8 cellular contexts compared by ENCODE assay signal in the genomic region with DNA sequence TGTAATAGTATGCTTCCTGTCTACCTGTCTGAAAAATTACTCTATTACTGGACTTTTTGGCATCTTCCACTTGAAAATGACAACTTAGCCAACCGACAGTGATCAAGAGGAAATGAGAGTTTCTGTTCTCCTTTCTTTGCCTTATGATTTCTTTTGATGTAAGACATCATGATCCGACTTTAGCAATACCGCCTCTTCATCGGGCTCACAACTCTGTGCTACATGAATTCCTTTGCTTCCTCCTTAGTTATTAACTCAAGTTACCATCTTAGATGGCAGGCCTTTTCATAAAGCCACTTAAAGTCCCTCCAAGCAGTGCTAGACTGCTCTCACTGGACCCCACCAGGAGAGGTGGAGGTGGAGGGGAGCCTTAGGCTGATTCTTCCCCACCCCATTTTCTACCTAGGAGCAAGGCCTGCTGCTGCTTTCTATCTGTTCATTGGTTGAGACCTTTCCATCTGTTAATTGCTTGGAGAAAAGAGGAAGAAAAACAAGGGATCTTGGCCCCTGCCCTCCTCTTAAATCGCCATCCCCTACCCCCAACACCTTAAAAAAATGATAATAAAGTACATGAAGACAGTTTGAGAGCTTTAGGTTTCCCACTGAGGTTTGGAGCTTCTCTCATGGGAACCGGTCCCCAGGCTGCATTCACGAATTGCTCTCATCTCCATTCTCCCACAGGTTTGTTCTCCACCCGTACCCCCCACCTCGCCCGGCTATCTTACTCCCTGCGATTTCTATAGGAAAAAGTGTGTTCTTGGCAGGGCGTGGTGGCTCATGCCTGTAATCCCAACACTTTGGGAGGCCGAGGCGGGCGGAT. TPM values are rescaled to one million over a fixed set of nuclear protein-coding genes. Genes with fewer than 3 reads are reported as not detected.
DNase-seq lines count a peak whose midpoint lies in the region; ATAC-seq and TF ChIP-seq lines count a peak whose summit lies in the region.

No MANE protein-coding gene starts in this region.

- WGBS in heart right ventricle, 2 donors, result 92 to 93% methylated on average over 15 of the region's 15 CpGs

- intact Hi-C loops in heart right ventricle (cut with DNase I), result no loop called here
- intact Hi-C loops in cardiac septum (cut with DNase I), result no loop called here

- TF ChIP-seq CTCF in heart right ventricle (IDR thresholded peaks at IDR 0.05), result no peak

- no peaks in the 10 kb centered on the region for H3K27me3 ChIP-seq in heart right ventricle

- no peak overlapping the region for H3K4me3 ChIP-seq in heart right ventricle

- peak overlapping the region; percentile 72 for H3K4me3 Mint-ChIP-seq in activated naive CD8-positive, alpha-beta T cell
- H3K4me3 Mint-ChIP-seq in stimulated activated effector memory CD8-positive, alpha-beta T cell treated with anti-CD3 and anti-CD28 coated beads, Interleukin-12 subunit alpha, Interleukin-12 subunit beta, amount 100 ng/mL, for 72 hours, result peak overlapping the region; percentile 34

- peaks cover 70% of the 10 kb centered on the region for H3K4me1 Mint-ChIP-seq in activated naive CD8-positive, alpha-beta T cell (ENCODE audit: low read depth)
- peaks cover 44% of the 10 kb centered on the region for H3K4me1 Mint-ChIP-seq in stimulated activated effector memory CD8-positive, alpha-beta T cell treated with anti-CD3 and anti-CD28 coated beads, Interleukin-12 subunit alpha, Interleukin-12 subunit beta, amount 100 ng/mL, for 72 hours

- in situ Hi-C loops in ACHN (cut with HindIII; ENCODE audit: low pct_ligation_motif_present, low pct_unique_long_range_greater_than_20kb, low sequenced_read_pairs), result no loop called here

- H3K27me3 Mint-ChIP-seq in activated naive CD8-positive, alpha-beta T cell, result no peaks in the 10 kb centered on the region

- no peaks in the 10 kb centered on the region for H3K9me3 ChIP-seq in heart right ventricle

- H3K36me3 ChIP-seq in heart right ventricle, result no peaks in the 10 kb centered on the region

- peak overlapping the region; percentile 91 for H3K27ac Mint-ChIP-seq in activated naive CD8-positive, alpha-beta T cell
- H3K27ac Mint-ChIP-seq in stimulated activated effector memory CD8-positive, alpha-beta T cell treated with anti-CD3 and anti-CD28 coated beads, Interleukin-12 subunit alpha, Interleukin-12 subunit beta, amount 100 ng/mL, for 72 hours, result peak overlapping the region; percentile 72

- H3K9me3 Mint-ChIP-seq in activated naive CD8-positive, alpha-beta T cell (ENCODE audit: low read depth), result peaks cover 2% of the 10 kb centered on the region
- H3K9me3 Mint-ChIP-seq in stimulated activated effector memory CD8-positive, alpha-beta T cell treated with anti-CD3 and anti-CD28 coated beads, Interleukin-12 subunit alpha, Interleukin-12 subunit beta, amount 100 ng/mL, for 72 hours, result no peaks in the 10 kb centered on the region

- H3K4me1 ChIP-seq in heart right ventricle, result peaks cover 0 to 48% (median 28%) of the 10 kb centered on the region in 9 donors

- ATAC-seq in heart right ventricle (peak in 6 of 8 donors; percentile 12 to 45 (median 37)), HG03139 (IDR thresholded peaks at IDR 0.05; ENCODE audit: unreplicated experiment) (peak; percentile 59)
- ATAC-seq in stimulated activated effector memory CD8-positive, alpha-beta T cell treated with anti-CD3 and anti-CD28 coated beads, Interleukin-12 subunit alpha, Interleukin-12 subunit beta, amount 100 ng/mL, for 72 hours, result no peak

- peaks cover 2% of the 10 kb centered on the region for H3K36me3 Mint-ChIP-seq in activated naive CD8-positive, alpha-beta T cell
- no peaks in the 10 kb centered on the region for H3K36me3 Mint-ChIP-seq in stimulated activated effector memory CD8-positive, alpha-beta T cell treated with anti-CD3 and anti-CD28 coated beads, Interleukin-12 subunit alpha, Interleukin-12 subunit beta, amount 100 ng/mL, for 72 hours

- no peak for DNase-seq in heart right ventricle
- no peak for DNase-seq in cardiac septum (ENCODE audit: low spot score)
- no peak for DNase-seq in stimulated activated effector memory CD8-positive, alpha-beta T cell treated with anti-CD3 and anti-CD28 coated beads, Interleukin-12 subunit alpha, Interleukin-12 subunit beta, amount 100 ng/mL, for 72 hours (ENCODE audit: low spot score in 2 of 2)
- no peak for DNase-seq in NCI-H1417 treated with DMSO at 0.1 percent for 48 hours (lab: John Stamatoyannopoulos, UW)
- DNase-seq in midbrain (lab: John Stamatoyannopoulos, UW), result no peak
- DNase-seq in ACHN, result no peak

- peak overlapping the region in 3 of 10 donors; percentile 35 to 84 (median 52) for H3K27ac ChIP-seq in heart right ventricle

RNA-seq across cellular contexts. Expression of gene MCM3, which starts 21.6 kb away (rescaled TPM):
- total RNA-seq in heart right ventricle (10 to 100 TPM; 18.0 to 28.5 (median 25.9) TPM), cardiac septum (21.0 TPM)
- 10 to 100 TPM in 1 of 2 donors, 1 to 10 TPM in 1; 9.7 to 29.7 TPM for polyA plus RNA-seq in heart right ventricle

RNA-seq across cellular contexts. Expression of gene PAQR8, which starts 55.8 kb away (rescaled TPM):
- total RNA-seq in heart right ventricle (1 to 10 TPM; 1.5 to 6.3 (median 3.0) TPM), cardiac septum (2.0 TPM)
- 1 to 10 TPM; 1.0 to 2.4 TPM for polyA plus RNA-seq in heart right ventricle
